Comparison of ENCODE assay signal across 21 cellular contexts in genomic region chr15:73712107-73712506, GRCh38. TPM values are rescaled to one million over a fixed set of nuclear protein-coding genes. Genes with fewer than 3 reads are reported as not detected.
DNase-seq lines count a peak whose midpoint lies in the region; ATAC-seq, FAIRE-seq and TF ChIP-seq lines count a peak whose summit lies in the region.
"Had no signal": no experiment of that assay in that cellular context is flagged by ENCODE, and none has a peak within 500 bp of the region (broad histone marks: within the 10 kb centered on the region; RNA-seq: fewer than 3 reads in every experiment).

No MANE protein-coding gene starts in this region.

- H3K9me3 ChIP-seq in DOHH2 (ENCODE audit: control insufficient read depth, insufficient read depth, low read length) = no peaks in the 10 kb centered on the region
- H3K9me3 ChIP-seq in H1 (ENCODE audit: insufficient read depth in 2 of 2, low read depth in 1 of 2, low read length in 1 of 2) = no peaks in the 10 kb centered on the region
- no peaks in the 10 kb centered on the region for H3K9me3 ChIP-seq in neural progenitor cell (ENCODE audit: low read depth)
- no peaks in the 10 kb centered on the region for H3K9me3 ChIP-seq in smooth muscle cell (replicated peaks; ENCODE audit: low read depth)
- H3K9me3 ChIP-seq: ascending aorta, colonic mucosa, MG63, right atrium auricular region, thyroid gland had no signal

- no peak overlapping the region for H3K18ac ChIP-seq in H1 (ENCODE audit: extremely low read depth, low read length)

- H2AFZ ChIP-seq in H1 (ENCODE audit: low read length) = no peak overlapping the region
- H2AFZ ChIP-seq in neural progenitor cell (replicated peaks) = no peak overlapping the region
- no peak overlapping the region for H2AFZ ChIP-seq in smooth muscle cell (ENCODE audit: low read depth)

- no peak overlapping the region for H2BK20ac ChIP-seq in H1 (ENCODE audit: low read length)

- H2BK120ac ChIP-seq in H1 (replicated peaks; ENCODE audit: low read depth, low read length) = no peak overlapping the region

- peak; percentile 16 for TF ChIP-seq CTCF in DOHH2 (IDR thresholded peaks at IDR 0.05; ENCODE audit: low read depth, low read length, poor library complexity, severe bottlenecking)
- TF ChIP-seq CTCF in H1 (IDR thresholded peaks at IDR 0.05; ENCODE audit: control extremely low read depth in 1 of 3, insufficient read depth in 1 of 3, low read depth in 1 of 3, low read length in 3 of 3) = peak; percentile 61 to 76 (median 70)
- TF ChIP-seq CTCF in neural progenitor cell (IDR thresholded peaks at IDR 0.05) = peak; percentile 40
- no peak for TF ChIP-seq CTCF in GM13977 (IDR thresholded peaks at IDR 0.05; ENCODE audit: extremely low read depth, insufficient read depth, missing control alignments)
- TF ChIP-seq CTCF in smooth muscle cell (IDR thresholded peaks at IDR 0.05; ENCODE audit: borderline replicate concordance, insufficient read depth, poor library complexity, severe bottlenecking) = no peak

- no peak for TF ChIP-seq POLR2A in H1 (IDR thresholded peaks at IDR 0.05; ENCODE audit: control extremely low read depth in 1 of 2, low read depth in 2 of 2, low read length in 2 of 2)

- TF ChIP-seq RAD21 in Ishikawa (IDR thresholded peaks at IDR 0.05; ENCODE audit: low read depth) = peak; percentile 23; the same call in 1 of the 2 replicates
- peak; percentile 65 to 77 for TF ChIP-seq RAD21 in H1 (IDR thresholded peaks at IDR 0.05 in 1 of 2, conservative IDR thresholded peaks at IDR 0.05 in 1 of 2; ENCODE audit: low read depth in 2 of 2, low read length in 2 of 2)

- H2BK5ac ChIP-seq in H1 (ENCODE audit: low read depth, low read length) = no peak overlapping the region

- H3K4ac ChIP-seq in H1 (replicated peaks; ENCODE audit: insufficient read length, low read depth, low read length) = no peak overlapping the region

- in situ Hi-C loops in GM13977 (cut with MboI; ENCODE audit: low pct_unique_long_range_greater_than_20kb, low sequenced_read_pairs, unreplicated experiment) = no loop called here

- H2BK12ac ChIP-seq in H1 (ENCODE audit: low read depth, low read length) = no peak overlapping the region

- H3K36me3 ChIP-seq in DOHH2 (ENCODE audit: control insufficient read depth, low read length) (no peaks in the 10 kb centered on the region), H1 (ENCODE audit: control insufficient read depth in 2 of 4, insufficient read depth in 4 of 4, low read length in 3 of 4) (peaks cover 8 to 44% (median 37%) of the 10 kb centered on the region in 4 experiments), neural progenitor cell (no peaks in the 10 kb centered on the region), smooth muscle cell (ENCODE audit: low read depth) (no peaks in the 10 kb centered on the region)
- H3K36me3 ChIP-seq: colonic mucosa had no signal

- H3K4me3 ChIP-seq in DOHH2 (ENCODE audit: low read length) (no peak overlapping the region), H1 (ENCODE audit: extremely low read depth in 1 of 4, insufficient read depth in 2 of 4, low read depth in 3 of 4, low read length in 4 of 4) (no peak overlapping the region), neural progenitor cell (no peak overlapping the region), smooth muscle cell (no peak overlapping the region)
- H3K4me3 ChIP-seq: ascending aorta, colonic mucosa, MG63, right atrium auricular region, thyroid gland had no signal

- H3F3A ChIP-seq in DOHH2 (ENCODE audit: control insufficient read depth, insufficient read depth) (no peaks in the 10 kb centered on the region), neural progenitor cell (ENCODE audit: low read depth) (no peaks in the 10 kb centered on the region), smooth muscle cell (ENCODE audit: low read depth) (peaks cover 4% of the 10 kb centered on the region)

- peaks cover 20% of the 10 kb centered on the region for H3K36me3 Mint-ChIP-seq in neural progenitor cell
- H3K36me3 Mint-ChIP-seq: stimulated activated effector memory CD8-positive, alpha-beta T cell treated with anti-CD3 and anti-CD28 coated beads, Interleukin-12 subunit alpha, Interleukin-12 subunit beta, amount 100 ng/mL, for 72 hours had no signal

- H3K27ac Mint-ChIP-seq in neural progenitor cell = no peak overlapping the region
- H3K27ac Mint-ChIP-seq: stimulated activated effector memory CD8-positive, alpha-beta T cell treated with anti-CD3 and anti-CD28 coated beads, Interleukin-12 subunit alpha, Interleukin-12 subunit beta, amount 100 ng/mL, for 72 hours had no signal

- no peaks in the 10 kb centered on the region for H3K79me1 ChIP-seq in H1 (ENCODE audit: low read depth, low read length)

- H3K4me1 Mint-ChIP-seq in neural progenitor cell = no peaks in the 10 kb centered on the region
- H3K4me1 Mint-ChIP-seq: stimulated activated effector memory CD8-positive, alpha-beta T cell treated with anti-CD3 and anti-CD28 coated beads, Interleukin-12 subunit alpha, Interleukin-12 subunit beta, amount 100 ng/mL, for 72 hours had no signal

- H3K4me2 ChIP-seq in DOHH2 (ENCODE audit: low read length) (no peak overlapping the region), H1 (ENCODE audit: insufficient read depth in 1 of 2, low read depth in 2 of 2, low read length in 2 of 2) (no peak overlapping the region), neural progenitor cell (no peak overlapping the region), smooth muscle cell (no peak overlapping the region)

- H3K27ac ChIP-seq in DOHH2 (ENCODE audit: low read depth, low read length) = no peak overlapping the region
- H3K27ac ChIP-seq in H1 (ENCODE audit: low read depth, low read length) = no peak overlapping the region
- no peak overlapping the region for H3K27ac ChIP-seq in neural progenitor cell
- no peak overlapping the region for H3K27ac ChIP-seq in smooth muscle cell (ENCODE audit: low read depth)
- H3K27ac ChIP-seq: ascending aorta, colonic mucosa, right atrium auricular region, thyroid gland had no signal

- H4K91ac ChIP-seq in H1 (replicated peaks; ENCODE audit: insufficient read length, low read length) = no peak overlapping the region

- H3K27me3 ChIP-seq in DOHH2 (ENCODE audit: control insufficient read depth, low read length) (no peaks in the 10 kb centered on the region), H1 (replicated peaks in 1 of 4; ENCODE audit: control insufficient read depth in 3 of 4, extremely low read depth in 1 of 4, insufficient read depth in 3 of 4, low read length in 3 of 4) (no peaks in the 10 kb centered on the region), neural progenitor cell (no peaks in the 10 kb centered on the region), smooth muscle cell (ENCODE audit: low read depth) (no peaks in the 10 kb centered on the region)
- H3K27me3 ChIP-seq: ascending aorta, colonic mucosa, MG63, right atrium auricular region, thyroid gland had no signal

- DNase-seq in H1 (ENCODE audit: low read depth in 1 of 2, low spot score in 2 of 2) = no peak
- DNase-seq in neural progenitor cell (ENCODE audit: low spot score) = peak; percentile 44
- DNase-seq in GM13977 (ENCODE audit: low spot score) = no peak
- no peak for DNase-seq in smooth muscle cell (lab: John Stamatoyannopoulos, UW; ENCODE audit: unreplicated experiment)
- DNase-seq: activated CD4-positive, CD25-positive, alpha-beta regulatory T cell treated with anti-CD3 and anti-CD28 coated beads, Interleukin-2, amount 50 U/mL, for 72 hours; activated CD8-positive, alpha-beta memory T cell treated with anti-CD3 and anti-CD28 coated beads for 24 hours; activated naive CD4-positive, alpha-beta T cell treated with anti-CD3 and anti-CD28 coated beads, Interleukin-2, amount 50 U/mL, for 16 hours; activated T-cell treated with anti-CD3 and anti-CD28 coated beads, Interleukin-2, amount 50 U/mL, for 48 hours; colonic mucosa; MG63; NCI-H1436; NCI-H2171 treated with DMSO at 0.1 percent for 48 hours; thyroid gland had no signal

- no peak overlapping the region for H2AK5ac ChIP-seq in H1 (ENCODE audit: low read depth, low read length)

- POLR2A ChIA-PET in H1 (lab: Charles Lee; ENCODE audit: partially characterized antibody) = interaction anchor here (0.8 kb wide), 1 partner anchor 13 kb away, joined by 3 read pairs; no protein-coding TSS in a partner anchor

- H3K9me2 ChIP-seq in DOHH2 (replicated peaks; ENCODE audit: control insufficient read depth, low read length) = no peaks in the 10 kb centered on the region

- no peak overlapping the region for H3K4me3 Mint-ChIP-seq in neural progenitor cell
- H3K4me3 Mint-ChIP-seq: stimulated activated effector memory CD8-positive, alpha-beta T cell treated with anti-CD3 and anti-CD28 coated beads, Interleukin-12 subunit alpha, Interleukin-12 subunit beta, amount 100 ng/mL, for 72 hours had no signal

- no peak overlapping the region for H4K5ac ChIP-seq in H1 (ENCODE audit: insufficient read length, low read depth, low read length)

- H2BK15ac ChIP-seq in H1 (ENCODE audit: low read length) = no peak overlapping the region

- no peak for TF ChIP-seq EP300 in Ishikawa (IDR thresholded peaks at IDR 0.05; ENCODE audit: borderline replicate concordance)
- no peak for TF ChIP-seq EP300 in H1 (IDR thresholded peaks at IDR 0.05; ENCODE audit: borderline replicate concordance in 1 of 2, low read depth in 2 of 2, low read length in 2 of 2)

- no peak overlapping the region for H3K56ac ChIP-seq in H1 (replicated peaks; ENCODE audit: insufficient read length, low read depth, low read length)

- no peak for FAIRE-seq in H1 (lab: Jason Lieb, UNC)
- FAIRE-seq: frontal cortex had no signal

- no peaks in the 10 kb centered on the region for H3K4me1 ChIP-seq in DOHH2 (ENCODE audit: control insufficient read depth, low read length)
- no peaks in the 10 kb centered on the region for H3K4me1 ChIP-seq in H1 (replicated peaks in 1 of 4; ENCODE audit: control insufficient read depth in 3 of 4, insufficient read depth in 4 of 4, low read length in 3 of 4)
- no peaks in the 10 kb centered on the region for H3K4me1 ChIP-seq in neural progenitor cell
- H3K4me1 ChIP-seq in smooth muscle cell (ENCODE audit: low read depth) = no peaks in the 10 kb centered on the region
- H3K4me1 ChIP-seq: ascending aorta, colonic mucosa had no signal

- H3K9ac ChIP-seq in H1 (replicated peaks in 1 of 4; ENCODE audit: extremely low read depth in 1 of 4, low read depth in 3 of 4, low read length in 3 of 4) (no peak overlapping the region), neural progenitor cell (no peak overlapping the region), smooth muscle cell (ENCODE audit: low read depth) (no peak overlapping the region)

- peaks cover 4% of the 10 kb centered on the region for H3K27me3 Mint-ChIP-seq in neural progenitor cell (ENCODE audit: insufficient read depth, low read depth)

- H4K8ac ChIP-seq in H1 (ENCODE audit: extremely low read depth, insufficient read depth, low read length) = no peak overlapping the region

- no peak overlapping the region for H3K14ac ChIP-seq in H1 (ENCODE audit: insufficient read length)

- no peak overlapping the region for H3K23ac ChIP-seq in H1 (ENCODE audit: insufficient read length)

- no peaks in the 10 kb centered on the region for H3K79me2 ChIP-seq in DOHH2 (ENCODE audit: control insufficient read depth, low read length)
- no peaks in the 10 kb centered on the region for H3K79me2 ChIP-seq in H1 (ENCODE audit: control insufficient read depth in 1 of 2, insufficient read depth in 2 of 2, low read length in 2 of 2)
- no peaks in the 10 kb centered on the region for H3K79me2 ChIP-seq in neural progenitor cell (ENCODE audit: low read depth)
- H3K79me2 ChIP-seq in smooth muscle cell (ENCODE audit: low read depth) = peaks cover 4% of the 10 kb centered on the region

- ATAC-seq in HG02798 (IDR thresholded peaks at IDR 0.05; ENCODE audit: poor library complexity, unreplicated experiment) = no peak
- ATAC-seq: Panc1; stimulated activated effector memory CD8-positive, alpha-beta T cell treated with anti-CD3 and anti-CD28 coated beads, Interleukin-12 subunit alpha, Interleukin-12 subunit beta, amount 100 ng/mL, for 72 hours had no signal

- H4K20me1 ChIP-seq in DOHH2 (ENCODE audit: control insufficient read depth, insufficient read depth, low read depth, low read length) = no peaks in the 10 kb centered on the region
- peaks cover 3 to 18% of the 10 kb centered on the region in 2 experiments for H4K20me1 ChIP-seq in H1 (replicated peaks in 1 of 2; ENCODE audit: control insufficient read depth in 1 of 2, insufficient read depth in 2 of 2, low read length in 2 of 2)
- peaks cover 6% of the 10 kb centered on the region for H4K20me1 ChIP-seq in neural progenitor cell (ENCODE audit: low read depth)
- peaks cover 42% of the 10 kb centered on the region for H4K20me1 ChIP-seq in smooth muscle cell (ENCODE audit: low read depth)

- CTCF ChIA-PET in H1 (lab: Charles Lee; ENCODE audit: partially characterized antibody) = interaction anchor here (0.8 to 14.7 kb wide), 22 partner anchors 10 to 198 kb away, joined by 3 to 187 read pairs (median 4); partner anchors contain the start of gene CD276

- no peaks in the 10 kb centered on the region for H3K9me3 Mint-ChIP-seq in neural progenitor cell
- H3K9me3 Mint-ChIP-seq: stimulated activated effector memory CD8-positive, alpha-beta T cell treated with anti-CD3 and anti-CD28 coated beads, Interleukin-12 subunit alpha, Interleukin-12 subunit beta, amount 100 ng/mL, for 72 hours had no signal

- H3K23me2 ChIP-seq in H1 (ENCODE audit: low read depth, low read length) = peaks cover 2% of the 10 kb centered on the region; the same call in 1 of the 2 replicates

RNA-seq across cellular contexts. Expression of gene CD276, which starts 27.9 kb away (rescaled TPM):
- total RNA-seq in H1 (2021; fragmentation: NEBNext Ultra II Directional; extraction: Animal tissue kit (Norgen Biotek cat#: 25700)) = 152 and 156 TPM in 2 replicates
- polyA plus RNA-seq in H1 (2011; rRNA removed) (158 and 190 TPM in 2 replicates), smooth muscle cell (257 and 312 TPM in 2 replicates)
- polyA plus RNA-seq in H1 (2011; cell fraction: cytosol; rRNA removed) = 79.5 TPM
- polyA plus RNA-seq in H1 (2011; cell fraction: nucleus; rRNA removed) = 197 TPM
- 143 to 200 TPM (median 177 TPM) in 4 replicates for polyA plus RNA-seq in H1 (2012, experiment 1 of 2)
- polyA plus RNA-seq in H1 (2012, experiment 2 of 2) = 186 TPM
- polyA plus RNA-seq in H1 (2013, experiment 1 of 2) = 290 TPM
- polyA plus RNA-seq in H1 (2013, experiment 2 of 2) = 333 TPM
- polyA minus RNA-seq in H1 (2011; rRNA and poly(A)+ RNA removed) = 116 and 197 TPM in 2 replicates
- polyA minus RNA-seq in H1 (2011; cell fraction: cytosol; rRNA and poly(A)+ RNA removed) = 102 TPM
- polyA minus RNA-seq in H1 (2011; cell fraction: nucleus; rRNA and poly(A)+ RNA removed) = 79.9 TPM
- total RNA-seq in neural progenitor cell (ENCODE audit: low replicate concordance) (62.2 and 147 TPM in 2 replicates), smooth muscle cell (139 and 144 TPM in 2 replicates)

RNA-seq across cellular contexts. Expression of gene INSYN1, which starts 41.0 kb away (rescaled TPM):
- total RNA-seq in H1 (2021; fragmentation: NEBNext Ultra II Directional; extraction: Animal tissue kit (Norgen Biotek cat#: 25700)) = 10.2 and 13.1 TPM in 2 replicates
- polyA plus RNA-seq in H1 (2011; rRNA removed) (7.2 and 11.6 TPM in 2 replicates), smooth muscle cell (3.4 and 4.0 TPM in 2 replicates)
- 12.0 TPM for polyA plus RNA-seq in H1 (2011; cell fraction: cytosol; rRNA removed)
- polyA plus RNA-seq in H1 (2011; cell fraction: nucleus; rRNA removed) = 50.9 TPM
- polyA plus RNA-seq in H1 (2012, experiment 1 of 2) = 4.2 to 8.2 TPM (median 6.5 TPM) in 4 replicates
- polyA plus RNA-seq in H1 (2012, experiment 2 of 2) = 4.0 TPM
- polyA plus RNA-seq in H1 (2013, experiment 1 of 2) = 6.3 TPM
- polyA plus RNA-seq in H1 (2013, experiment 2 of 2) = 6.0 TPM
- polyA minus RNA-seq in H1 (2011; rRNA and poly(A)+ RNA removed) = 2.1 and 2.9 TPM in 2 replicates
- polyA minus RNA-seq in H1 (2011; cell fraction: cytosol; rRNA and poly(A)+ RNA removed) = 3.2 TPM
- 2.9 TPM for polyA minus RNA-seq in H1 (2011; cell fraction: nucleus; rRNA and poly(A)+ RNA removed)
- total RNA-seq in neural progenitor cell (ENCODE audit: low replicate concordance) (0.17 and 1.1 TPM in 2 replicates), smooth muscle cell (1.4 and 1.6 TPM in 2 replicates)

Comparison
In these comparisons a context has a peak if more than half of its experiments do, and no peak if none do; other contexts are left out.
1. CTCF ChIP-seq: peak in DOHH2 (single experiment), H1 (3 of 3) and neural progenitor cell (single experiment); none in GM13977 (single experiment) and smooth muscle cell (single experiment).